In the genomic region with DNA sequence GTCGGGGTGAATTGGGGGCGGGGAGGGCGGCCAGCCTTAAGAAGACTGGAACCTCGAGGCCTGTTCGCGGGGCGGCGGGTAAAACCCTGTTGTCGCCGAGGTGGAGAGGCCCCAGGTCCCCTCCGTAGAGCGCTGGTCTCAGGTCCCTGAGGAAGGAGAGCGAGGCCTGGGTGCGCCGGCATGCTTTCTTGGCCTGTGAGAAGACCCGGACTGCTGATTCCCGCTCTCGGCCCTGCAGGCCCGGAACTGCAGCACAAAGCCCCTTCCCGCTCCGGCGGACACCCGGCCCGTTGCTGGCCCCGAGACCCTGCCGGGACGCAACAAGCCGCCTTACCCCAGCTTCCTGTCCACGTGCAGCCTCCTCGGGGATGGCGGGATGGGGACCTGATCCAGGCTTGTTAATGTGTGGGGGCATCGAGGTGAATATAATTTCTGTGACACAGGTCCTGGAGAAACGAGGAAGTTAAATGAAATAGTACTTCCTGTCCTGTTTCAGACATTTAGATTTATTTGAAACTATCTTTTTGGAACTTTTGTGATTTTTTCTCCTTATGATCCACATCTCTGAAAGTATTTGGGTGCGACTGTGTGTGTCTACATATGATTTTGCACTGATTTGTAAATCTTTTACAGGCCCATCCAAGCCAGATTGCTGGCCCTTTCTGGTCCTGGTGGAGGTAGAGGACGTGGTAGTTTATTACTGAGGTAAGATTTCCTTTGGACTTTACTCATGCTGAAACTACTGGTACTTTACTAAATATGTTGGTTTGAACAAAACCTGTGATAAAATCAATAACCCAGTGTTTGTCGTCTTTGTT, we compare ENCODE assay signal across 8 cellular contexts.
DNase-seq lines count a peak whose midpoint lies in the region; ATAC-seq and TF ChIP-seq lines count a peak whose summit lies in the region.

No MANE protein-coding gene starts in this region.

- peak overlapping the region; percentile 59 for H2AFZ ChIP-seq in ACC112 (ENCODE audit: low read length, unreplicated experiment)
- no peak overlapping the region for H2AFZ ChIP-seq in OCI-LY3 (ENCODE audit: low read depth, low read length)

- H3K9ac ChIP-seq in OCI-LY3 (ENCODE audit: low read length): peak overlapping the region; percentile 84

- peaks cover 41% of the 10 kb centered on the region for H3K79me2 ChIP-seq in ACC112 (ENCODE audit: control insufficient read depth, insufficient read depth, low read length, unreplicated experiment)
- H3K79me2 ChIP-seq in OCI-LY3 (ENCODE audit: low read length): peaks cover 43% of the 10 kb centered on the region

- peak overlapping the region; percentile 68 for H3K4me2 ChIP-seq in OCI-LY3 (ENCODE audit: low read length)

- peak overlapping the region; percentile 78 for H3K27ac ChIP-seq in ACC112 (ENCODE audit: low read depth, low read length)
- peak overlapping the region; percentile 68 for H3K27ac ChIP-seq in OCI-LY3 (ENCODE audit: low read length)
- H3K27ac ChIP-seq in brain microvascular endothelial cell: peak overlapping the region; percentile 88
- peak overlapping the region; percentile 93 for H3K27ac ChIP-seq in layer of hippocampus (ENCODE audit: low read depth, low read length)

- H4K20me1 ChIP-seq in OCI-LY3 (ENCODE audit: insufficient read depth, low read length): no peaks in the 10 kb centered on the region

- peak; percentile 2 for ATAC-seq in HG02943 (IDR thresholded peaks at IDR 0.05; ENCODE audit: low read depth, unreplicated experiment)

- peak overlapping the region; percentile 81 for H3K4me3 ChIP-seq in ACC112 (ENCODE audit: low read depth, low read length)
- peak overlapping the region; percentile 72 for H3K4me3 ChIP-seq in GM12864 (ENCODE audit: low read depth, low read length)
- H3K4me3 ChIP-seq in OCI-LY3 (ENCODE audit: low read length): peak overlapping the region; percentile 87
- H3K4me3 ChIP-seq in brain microvascular endothelial cell (ENCODE audit: low read depth, low read length): peak overlapping the region; percentile 97

- in situ Hi-C loops in brain microvascular endothelial cell (cut with HindIII; ENCODE audit: low pct_ligation_motif_present, low sequenced_read_pairs): no loop called here

- DNase-seq in GM12864 (ENCODE audit: low read depth) (no peak), brain microvascular endothelial cell (no peak), Ammon's horn (ENCODE audit: low spot score) (no peak)
- peak; percentile 7 to 12 for DNase-seq in stimulated activated CD8-positive, alpha-beta memory T cell treated with anti-CD3 and anti-CD28 coated beads, Interleukin-15, amount 100 ng/mL, for 48 hours (ENCODE audit: low read depth in 2 of 2)

- H3K4me1 ChIP-seq in ACC112 (ENCODE audit: control insufficient read depth, insufficient read depth, low read length, unreplicated experiment) (peaks cover 26% of the 10 kb centered on the region), OCI-LY3 (ENCODE audit: low read length) (peaks cover 21% of the 10 kb centered on the region)

- H3K27me3 ChIP-seq in ACC112 (ENCODE audit: insufficient read depth, low read length) (no peaks in the 10 kb centered on the region), OCI-LY3 (ENCODE audit: low read depth, low read length) (no peaks in the 10 kb centered on the region), brain microvascular endothelial cell (replicated peaks) (no peaks in the 10 kb centered on the region), layer of hippocampus (ENCODE audit: control insufficient read depth, insufficient read depth, low read length) (no peaks in the 10 kb centered on the region)

- H3K36me3 ChIP-seq in ACC112 (ENCODE audit: insufficient read depth, low read length): peaks cover 45% of the 10 kb centered on the region
- peaks cover 42% of the 10 kb centered on the region for H3K36me3 ChIP-seq in OCI-LY3 (replicated peaks; ENCODE audit: low read depth, low read length)
- peaks cover 43% of the 10 kb centered on the region for H3K36me3 ChIP-seq in brain microvascular endothelial cell (replicated peaks)

- H3K9me3 ChIP-seq in OCI-LY3 (ENCODE audit: insufficient read depth, low read length): no peaks in the 10 kb centered on the region

- no peak for TF ChIP-seq CTCF in GM12864 (IDR thresholded peaks at IDR 0.05; ENCODE audit: low read depth, low read length, missing control alignments)
- TF ChIP-seq CTCF in OCI-LY3 (IDR thresholded peaks at IDR 0.05; ENCODE audit: low read depth, low read length): no peak
- no peak for TF ChIP-seq CTCF in brain microvascular endothelial cell (IDR thresholded peaks at IDR 0.05; ENCODE audit: low read depth, low read length, missing control alignments)

Comparison
In these comparisons a context has a peak if more than half of its experiments do, and no peak if none do; other contexts are left out.
1. DNase-seq: peak in stimulated activated CD8-positive, alpha-beta memory T cell treated with anti-CD3 and anti-CD28 coated beads, Interleukin-15, amount 100 ng/mL, for 48 hours (2 of 2); none in GM12864 (single experiment), brain microvascular endothelial cell (single experiment) and Ammon's horn (single experiment).
2. Peak in every context shown above with its lines, with median percentiles within 50 percentile points of each other: H3K27ac ChIP-seq and H3K4me3 ChIP-seq.